8 cellular contexts compared by ENCODE assay signal in the genomic region with DNA sequence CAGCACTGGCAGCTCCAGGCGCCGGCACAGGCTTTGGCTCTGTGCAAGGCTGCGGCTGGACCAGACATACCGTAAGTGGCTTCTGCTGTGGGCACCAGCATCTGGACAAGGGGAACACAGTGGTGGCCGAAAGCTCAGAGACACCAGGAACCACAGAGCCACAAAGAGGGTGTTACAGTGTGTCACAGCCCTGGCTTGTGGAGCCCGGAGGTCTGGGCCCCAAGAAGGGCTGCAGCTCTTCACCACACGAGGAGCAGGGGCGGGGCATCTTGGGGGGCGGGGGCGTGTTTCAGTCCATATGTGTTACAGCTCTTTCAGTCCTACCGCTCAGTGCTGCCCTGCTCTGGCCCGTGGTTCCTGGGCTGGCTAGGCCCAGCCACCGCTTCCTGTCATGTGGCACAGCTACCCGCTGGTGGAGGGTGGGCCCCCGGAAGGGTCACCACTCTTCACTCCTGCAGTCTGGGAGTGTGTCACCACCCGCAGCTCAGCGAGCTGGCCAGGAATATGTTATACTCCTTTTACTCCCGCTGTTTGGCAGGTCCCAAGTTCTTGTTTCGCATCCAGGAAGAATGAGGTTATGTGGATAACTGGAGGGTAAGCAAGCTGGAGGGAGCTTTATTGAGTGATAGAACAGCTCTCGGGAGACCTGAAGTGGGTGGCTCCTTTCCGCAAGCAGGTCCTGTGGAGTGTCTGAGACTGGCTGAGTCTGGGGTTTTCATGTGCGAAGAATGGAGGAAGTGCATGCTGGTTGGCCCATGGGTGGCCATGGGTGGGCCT. TPM values are rescaled to one million over a fixed set of nuclear protein-coding genes. Genes with fewer than 3 reads are reported as not detected.
DNase-seq lines count a peak whose midpoint lies in the region; ATAC-seq and TF ChIP-seq lines count a peak whose summit lies in the region.

No MANE protein-coding gene starts in this region.

- peak overlapping the region; percentile 65 for H3K27ac ChIP-seq in upper lobe of right lung

- peaks cover 38% of the 10 kb centered on the region for H3K4me1 Mint-ChIP-seq in activated CD4-positive, alpha-beta memory T cell treated with anti-CD3 and anti-CD28 coated beads, Interleukin-2, amount 10 ng/mL, durations not matched to agents 7 days and 5 days
- H3K4me1 Mint-ChIP-seq in nephron progenitor cell = peaks cover 53% of the 10 kb centered on the region

- intact Hi-C loops in upper lobe of right lung (cut with DNase I) = no loop called here

- CTCF ChIA-PET in activated CD4-positive, alpha-beta memory T cell treated with anti-CD3 and anti-CD28 coated beads, Interleukin-2, amount 10 ng/mL, durations not matched to agents 7 days and 5 days (lab: Charles Lee) = interaction anchor here (1.4 to 2.1 kb wide), 5 partner anchors 11 to 34 kb away, joined by 5 to 12 read pairs (median 6); no protein-coding TSS in a partner anchor

- H3K4me1 ChIP-seq in upper lobe of right lung = peaks cover 18% of the 10 kb centered on the region

- DNase-seq in GM12864 (ENCODE audit: low read depth) (peak; percentile 56), HK-2 (ENCODE audit: unreplicated experiment) (peak; percentile 6), fibroblast of gingiva (ENCODE audit: low read depth) (peak; percentile 82), nephron progenitor cell (peak; percentile 82), upper lobe of right lung (peak; percentile 91), DMS114 treated with DMSO at 0.1 percent for 48 hours (lab: John Stamatoyannopoulos, UW; ENCODE audit: unreplicated experiment) (no peak)
- peak; percentile 52 for DNase-seq in activated CD4-positive, alpha-beta memory T cell treated with anti-CD3 and anti-CD28 coated beads, Interleukin-2, amount 10 ng/mL, durations not matched to agents 7 days and 5 days

- no peaks in the 10 kb centered on the region for H3K9me3 ChIP-seq in upper lobe of right lung

- no peaks in the 10 kb centered on the region for H3K9me3 Mint-ChIP-seq in activated CD4-positive, alpha-beta memory T cell treated with anti-CD3 and anti-CD28 coated beads, Interleukin-2, amount 10 ng/mL, durations not matched to agents 7 days and 5 days
- no peaks in the 10 kb centered on the region for H3K9me3 Mint-ChIP-seq in nephron progenitor cell

- H3K4me3 ChIP-seq in GM12864 (ENCODE audit: low read depth, low read length) = peak overlapping the region; percentile 43
- H3K4me3 ChIP-seq in upper lobe of right lung = peak overlapping the region; percentile 44

- TF ChIP-seq CTCF in GM12864 (IDR thresholded peaks at IDR 0.05; ENCODE audit: low read depth, low read length, missing control alignments) (no peak), nephron progenitor cell (IDR thresholded peaks at IDR 0.05) (no peak), upper lobe of right lung (IDR thresholded peaks at IDR 0.05) (no peak)

- H3K27me3 Mint-ChIP-seq in activated CD4-positive, alpha-beta memory T cell treated with anti-CD3 and anti-CD28 coated beads, Interleukin-2, amount 10 ng/mL, durations not matched to agents 7 days and 5 days = no peaks in the 10 kb centered on the region
- peaks cover 4% of the 10 kb centered on the region for H3K27me3 Mint-ChIP-seq in nephron progenitor cell (ENCODE audit: low read depth, poor library complexity)

- ATAC-seq in upper lobe of right lung = peak; percentile 88
- no peak for ATAC-seq in HG02840 (IDR thresholded peaks at IDR 0.05; ENCODE audit: low FRiP score, unreplicated experiment)

- POLR2A ChIA-PET in activated CD4-positive, alpha-beta memory T cell treated with anti-CD3 and anti-CD28 coated beads, Interleukin-2, amount 10 ng/mL, durations not matched to agents 7 days and 5 days (lab: Charles Lee) = interaction anchor here (0.8 to 7.2 kb wide), 5 partner anchors 9 to 63 kb away, joined by 3 to 162 read pairs (median 4); a partner anchor contains a TSS

- no peak overlapping the region for H3K4me3 Mint-ChIP-seq in activated CD4-positive, alpha-beta memory T cell treated with anti-CD3 and anti-CD28 coated beads, Interleukin-2, amount 10 ng/mL, durations not matched to agents 7 days and 5 days
- peak overlapping the region; percentile 91 for H3K4me3 Mint-ChIP-seq in nephron progenitor cell

- H3K27me3 ChIP-seq in upper lobe of right lung = no peaks in the 10 kb centered on the region

- peaks cover 4% of the 10 kb centered on the region for H3K36me3 Mint-ChIP-seq in activated CD4-positive, alpha-beta memory T cell treated with anti-CD3 and anti-CD28 coated beads, Interleukin-2, amount 10 ng/mL, durations not matched to agents 7 days and 5 days (ENCODE audit: low read depth)
- peaks cover 6% of the 10 kb centered on the region for H3K36me3 Mint-ChIP-seq in nephron progenitor cell (ENCODE audit: low read depth)

- H3K36me3 ChIP-seq in upper lobe of right lung = no peaks in the 10 kb centered on the region

- peak overlapping the region; percentile 53 for H3K27ac Mint-ChIP-seq in activated CD4-positive, alpha-beta memory T cell treated with anti-CD3 and anti-CD28 coated beads, Interleukin-2, amount 10 ng/mL, durations not matched to agents 7 days and 5 days
- peak overlapping the region; percentile 99 for H3K27ac Mint-ChIP-seq in nephron progenitor cell

RNA-seq across cellular contexts. Expression of a gene that starts 3.3 kb away (rescaled TPM):
- total RNA-seq in activated CD4-positive, alpha-beta memory T cell treated with anti-CD3 and anti-CD28 coated beads, Interleukin-2, amount 10 ng/mL, durations not matched to agents 7 days and 5 days = 10 to 100 TPM; 41.4 TPM
- total RNA-seq in upper lobe of right lung = 39.4 TPM

RNA-seq across cellular contexts. Expression of a gene that starts 15.3 kb away (rescaled TPM):
- 10 to 100 TPM; 75.2 to 76.8 TPM for total RNA-seq in activated CD4-positive, alpha-beta memory T cell treated with anti-CD3 and anti-CD28 coated beads, Interleukin-2, amount 10 ng/mL, durations not matched to agents 7 days and 5 days
- total RNA-seq in upper lobe of right lung = 78.9 TPM

RNA-seq across cellular contexts. Expression of a gene that starts 49.2 kb away (rescaled TPM):
- 1 to 10 TPM; 1.3 to 1.7 TPM for total RNA-seq in activated CD4-positive, alpha-beta memory T cell treated with anti-CD3 and anti-CD28 coated beads, Interleukin-2, amount 10 ng/mL, durations not matched to agents 7 days and 5 days
- total RNA-seq in upper lobe of right lung = 8.2 TPM
